Comparison of ENCODE assay signal across 1 cellular context in genomic region chr4:165367040-165367439, GRCh38.
A peak's percentile ranks its signal among the peaks of the same experiment; 100 is the strongest.
TF ChIP-seq lines count a peak whose summit lies in the region.

No MANE protein-coding gene starts in this region.

TF ChIP-seq in HepG2, 621 proteins besides CTCF, POLR2A, EP300 and RAD21 (continued from another document and continues in another):
- TF ChIP-seq RNF219 (CRISPR knock-in tag; IDR thresholded peaks at IDR 0.05) (peak; percentile 8; the same call in 1 of the 2 replicates), CBX5 (CRISPR knock-in tag; IDR thresholded peaks at IDR 0.05; ENCODE audit: borderline replicate concordance) (peak; percentile 44; the same call in 1 of the 2 replicates), ZFAT (CRISPR knock-in tag; conservative IDR thresholded peaks at IDR 0.05) (no peak), ZNF143 (CRISPR knock-in tag; IDR thresholded peaks at IDR 0.05) (no peak), ZNF614 (CRISPR knock-in tag; IDR thresholded peaks at IDR 0.05; ENCODE audit: borderline replicate concordance) (no peak), REST (IDR thresholded peaks at IDR 0.05; ENCODE audit: borderline replicate concordance in 1 of 2, low read depth in 1 of 2, low read length in 2 of 2) (peak in 1 of 2 experiments; percentile 58; a peak in 2 of 4 replicates), TGIF2 (CRISPR knock-in tag; IDR thresholded peaks at IDR 0.05) (no peak), PATZ1 (CRISPR knock-in tag; IDR thresholded peaks at IDR 0.05) (peak; percentile 65; the same call in 1 of the 2 replicates), ETV6 (CRISPR knock-in tag; conservative IDR thresholded peaks at IDR 0.05) (no peak), ZNF33B (CRISPR knock-in tag; IDR thresholded peaks at IDR 0.05) (no peak), ZNF616 (CRISPR knock-in tag; IDR thresholded peaks at IDR 0.05; ENCODE audit: low read depth) (no peak), HDAC2 (CRISPR knock-in tag; IDR thresholded peaks at IDR 0.05) (peak; percentile 60; the same call in 1 of the 2 replicates), ZKSCAN5 (CRISPR knock-in tag; IDR thresholded peaks at IDR 0.05) (no peak), ZFP41 (CRISPR knock-in tag; IDR thresholded peaks at IDR 0.05; ENCODE audit: borderline replicate concordance) (no peak), MLXIP (CRISPR knock-in tag; IDR thresholded peaks at IDR 0.05; ENCODE audit: borderline replicate concordance) (no peak), ZFX (CRISPR knock-in tag; IDR thresholded peaks at IDR 0.05; ENCODE audit: low read depth) (no peak), SP5 (CRISPR knock-in tag; IDR thresholded peaks at IDR 0.05; ENCODE audit: borderline replicate concordance, low read depth) (no peak), ZNF501 (CRISPR knock-in tag; IDR thresholded peaks at IDR 0.05) (no peak), SPEN (CRISPR knock-in tag; IDR thresholded peaks at IDR 0.05; ENCODE audit: low read depth) (no peak), KLF16 (CRISPR knock-in tag; IDR thresholded peaks at IDR 0.05) (peak in 1 of 2 experiments; percentile 56; a peak in 1 of 4 replicates), GLI4 (CRISPR knock-in tag; IDR thresholded peaks at IDR 0.05; ENCODE audit: borderline replicate concordance) (no peak), ZNF350 (CRISPR knock-in tag; IDR thresholded peaks at IDR 0.05; ENCODE audit: borderline replicate concordance, low read depth) (peak; percentile 37; the same call in 1 of the 2 replicates), ZNF280B (CRISPR knock-in tag; IDR thresholded peaks at IDR 0.05; ENCODE audit: borderline replicate concordance) (no peak)
- TF ChIP-seq, protein P1, sequence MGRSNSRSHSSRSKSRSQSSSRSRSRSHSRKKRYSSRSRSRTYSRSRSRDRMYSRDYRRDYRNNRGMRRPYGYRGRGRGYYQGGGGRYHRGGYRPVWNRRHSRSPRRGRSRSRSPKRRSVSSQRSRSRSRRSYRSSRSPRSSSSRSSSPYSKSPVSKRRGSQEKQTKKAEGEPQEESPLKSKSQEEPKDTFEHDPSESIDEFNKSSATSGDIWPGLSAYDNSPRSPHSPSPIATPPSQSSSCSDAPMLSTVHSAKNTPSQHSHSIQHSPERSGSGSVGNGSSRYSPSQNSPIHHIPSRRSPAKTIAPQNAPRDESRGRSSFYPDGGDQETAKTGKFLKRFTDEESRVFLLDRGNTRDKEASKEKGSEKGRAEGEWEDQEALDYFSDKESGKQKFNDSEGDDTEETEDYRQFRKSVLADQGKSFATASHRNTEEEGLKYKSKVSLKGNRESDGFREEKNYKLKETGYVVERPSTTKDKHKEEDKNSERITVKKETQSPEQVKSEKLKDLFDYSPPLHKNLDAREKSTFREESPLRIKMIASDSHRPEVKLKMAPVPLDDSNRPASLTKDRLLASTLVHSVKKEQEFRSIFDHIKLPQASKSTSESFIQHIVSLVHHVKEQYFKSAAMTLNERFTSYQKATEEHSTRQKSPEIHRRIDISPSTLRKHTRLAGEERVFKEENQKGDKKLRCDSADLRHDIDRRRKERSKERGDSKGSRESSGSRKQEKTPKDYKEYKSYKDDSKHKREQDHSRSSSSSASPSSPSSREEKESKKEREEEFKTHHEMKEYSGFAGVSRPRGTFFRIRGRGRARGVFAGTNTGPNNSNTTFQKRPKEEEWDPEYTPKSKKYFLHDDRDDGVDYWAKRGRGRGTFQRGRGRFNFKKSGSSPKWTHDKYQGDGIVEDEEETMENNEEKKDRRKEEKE (IDR thresholded peaks at IDR 0.05) = no peak
- TF ChIP-seq, protein P2, sequence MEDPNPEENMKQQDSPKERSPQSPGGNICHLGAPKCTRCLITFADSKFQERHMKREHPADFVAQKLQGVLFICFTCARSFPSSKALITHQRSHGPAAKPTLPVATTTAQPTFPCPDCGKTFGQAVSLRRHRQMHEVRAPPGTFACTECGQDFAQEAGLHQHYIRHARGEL (CRISPR knock-in tag; IDR thresholded peaks at IDR 0.05) = no peak
- TF ChIP-seq, protein P3, sequence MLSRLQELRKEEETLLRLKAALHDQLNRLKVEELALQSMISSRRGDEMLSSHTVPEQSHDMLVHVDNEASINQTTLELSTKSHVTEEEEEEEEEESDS (CRISPR knock-in tag; IDR thresholded peaks at IDR 0.05; ENCODE audit: borderline replicate concordance) = no peak
- TF ChIP-seq, protein P4, sequence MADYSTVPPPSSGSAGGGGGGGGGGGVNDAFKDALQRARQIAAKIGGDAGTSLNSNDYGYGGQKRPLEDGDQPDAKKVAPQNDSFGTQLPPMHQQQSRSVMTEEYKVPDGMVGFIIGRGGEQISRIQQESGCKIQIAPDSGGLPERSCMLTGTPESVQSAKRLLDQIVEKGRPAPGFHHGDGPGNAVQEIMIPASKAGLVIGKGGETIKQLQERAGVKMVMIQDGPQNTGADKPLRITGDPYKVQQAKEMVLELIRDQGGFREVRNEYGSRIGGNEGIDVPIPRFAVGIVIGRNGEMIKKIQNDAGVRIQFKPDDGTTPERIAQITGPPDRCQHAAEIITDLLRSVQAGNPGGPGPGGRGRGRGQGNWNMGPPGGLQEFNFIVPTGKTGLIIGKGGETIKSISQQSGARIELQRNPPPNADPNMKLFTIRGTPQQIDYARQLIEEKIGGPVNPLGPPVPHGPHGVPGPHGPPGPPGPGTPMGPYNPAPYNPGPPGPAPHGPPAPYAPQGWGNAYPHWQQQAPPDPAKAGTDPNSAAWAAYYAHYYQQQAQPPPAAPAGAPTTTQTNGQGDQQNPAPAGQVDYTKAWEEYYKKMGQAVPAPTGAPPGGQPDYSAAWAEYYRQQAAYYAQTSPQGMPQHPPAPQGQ (CRISPR knock-in tag; IDR thresholded peaks at IDR 0.05; ENCODE audit: borderline replicate concordance) = no peak
- TF ChIP-seq, protein P5, sequence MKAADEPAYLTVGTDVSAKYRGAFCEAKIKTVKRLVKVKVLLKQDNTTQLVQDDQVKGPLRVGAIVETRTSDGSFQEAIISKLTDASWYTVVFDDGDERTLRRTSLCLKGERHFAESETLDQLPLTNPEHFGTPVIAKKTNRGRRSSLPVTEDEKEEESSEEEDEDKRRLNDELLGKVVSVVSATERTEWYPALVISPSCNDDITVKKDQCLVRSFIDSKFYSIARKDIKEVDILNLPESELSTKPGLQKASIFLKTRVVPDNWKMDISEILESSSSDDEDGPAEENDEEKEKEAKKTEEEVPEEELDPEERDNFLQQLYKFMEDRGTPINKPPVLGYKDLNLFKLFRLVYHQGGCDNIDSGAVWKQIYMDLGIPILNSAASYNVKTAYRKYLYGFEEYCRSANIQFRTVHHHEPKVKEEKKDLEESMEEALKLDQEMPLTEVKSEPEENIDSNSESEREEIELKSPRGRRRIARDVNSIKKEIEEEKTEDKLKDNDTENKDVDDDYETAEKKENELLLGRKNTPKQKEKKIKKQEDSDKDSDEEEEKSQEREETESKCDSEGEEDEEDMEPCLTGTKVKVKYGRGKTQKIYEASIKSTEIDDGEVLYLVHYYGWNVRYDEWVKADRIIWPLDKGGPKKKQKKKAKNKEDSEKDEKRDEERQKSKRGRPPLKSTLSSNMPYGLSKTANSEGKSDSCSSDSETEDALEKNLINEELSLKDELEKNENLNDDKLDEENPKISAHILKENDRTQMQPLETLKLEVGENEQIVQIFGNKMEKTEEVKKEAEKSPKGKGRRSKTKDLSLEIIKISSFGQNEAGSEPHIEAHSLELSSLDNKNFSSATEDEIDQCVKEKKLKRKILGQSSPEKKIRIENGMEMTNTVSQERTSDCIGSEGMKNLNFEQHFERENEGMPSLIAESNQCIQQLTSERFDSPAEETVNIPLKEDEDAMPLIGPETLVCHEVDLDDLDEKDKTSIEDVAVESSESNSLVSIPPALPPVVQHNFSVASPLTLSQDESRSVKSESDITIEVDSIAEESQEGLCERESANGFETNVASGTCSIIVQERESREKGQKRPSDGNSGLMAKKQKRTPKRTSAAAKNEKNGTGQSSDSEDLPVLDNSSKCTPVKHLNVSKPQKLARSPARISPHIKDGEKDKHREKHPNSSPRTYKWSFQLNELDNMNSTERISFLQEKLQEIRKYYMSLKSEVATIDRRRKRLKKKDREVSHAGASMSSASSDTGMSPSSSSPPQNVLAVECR (CRISPR knock-in tag; IDR thresholded peaks at IDR 0.05; ENCODE audit: borderline replicate concordance) = no peak
- TF ChIP-seq, protein P6, sequence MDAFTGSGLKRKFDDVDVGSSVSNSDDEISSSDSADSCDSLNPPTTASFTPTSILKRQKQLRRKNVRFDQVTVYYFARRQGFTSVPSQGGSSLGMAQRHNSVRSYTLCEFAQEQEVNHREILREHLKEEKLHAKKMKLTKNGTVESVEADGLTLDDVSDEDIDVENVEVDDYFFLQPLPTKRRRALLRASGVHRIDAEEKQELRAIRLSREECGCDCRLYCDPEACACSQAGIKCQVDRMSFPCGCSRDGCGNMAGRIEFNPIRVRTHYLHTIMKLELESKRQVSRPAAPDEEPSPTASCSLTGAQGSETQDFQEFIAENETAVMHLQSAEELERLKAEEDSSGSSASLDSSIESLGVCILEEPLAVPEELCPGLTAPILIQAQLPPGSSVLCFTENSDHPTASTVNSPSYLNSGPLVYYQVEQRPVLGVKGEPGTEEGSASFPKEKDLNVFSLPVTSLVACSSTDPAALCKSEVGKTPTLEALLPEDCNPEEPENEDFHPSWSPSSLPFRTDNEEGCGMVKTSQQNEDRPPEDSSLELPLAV (CRISPR knock-in tag; conservative IDR thresholded peaks at IDR 0.05; ENCODE audit: low read depth) = no peak
